ENCODE assay signal across 11 cellular contexts in the genomic region with DNA sequence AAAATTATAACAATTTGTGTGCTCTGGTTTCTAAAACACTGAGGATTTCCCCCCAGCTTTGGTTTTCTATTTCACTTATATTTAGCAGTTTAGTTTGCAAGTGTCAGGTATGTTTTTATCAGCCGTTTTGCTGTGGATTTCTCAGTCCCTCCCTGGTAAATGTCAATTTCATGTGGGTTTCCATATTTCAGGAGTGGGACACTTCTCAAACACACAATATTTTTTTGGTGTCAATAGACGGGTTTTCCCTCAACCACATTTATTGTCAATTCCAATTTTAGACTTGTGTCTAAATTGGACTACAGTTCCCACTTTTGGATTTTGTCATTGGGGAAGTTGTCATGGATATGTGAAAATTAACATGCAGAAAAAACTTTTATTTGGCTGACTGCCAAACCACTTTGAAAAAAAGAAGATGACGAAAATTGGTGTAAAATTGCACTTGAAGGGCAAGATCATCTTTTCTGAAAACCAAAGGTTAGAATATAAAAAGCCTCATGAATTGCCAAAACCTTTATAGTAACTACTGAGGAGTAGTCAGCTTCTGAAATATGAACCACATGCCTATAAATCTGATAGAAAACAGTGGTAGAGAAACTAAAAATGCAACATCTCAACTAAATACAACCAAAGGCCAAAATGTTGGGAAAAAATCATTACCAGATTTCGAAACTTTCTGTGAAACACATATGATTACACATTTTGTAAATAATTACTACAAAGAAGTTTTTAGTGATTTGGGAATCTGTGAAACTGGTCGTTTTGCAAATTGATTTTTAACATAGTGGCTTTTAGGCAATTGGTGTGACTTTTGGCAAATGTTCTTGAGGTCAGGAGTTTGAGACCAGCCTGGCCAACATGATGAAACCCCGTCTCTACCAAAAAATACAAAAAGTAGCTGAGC.
DNase-seq lines count a peak whose midpoint lies in the region; ATAC-seq, FAIRE-seq and TF ChIP-seq lines count a peak whose summit lies in the region.
"Had no signal": no experiment of that assay in that cellular context is flagged by ENCODE, and none has a peak within 500 bp of the region (broad histone marks: within the 10 kb centered on the region; RNA-seq: fewer than 3 reads in every experiment).

No MANE protein-coding gene starts in this region.

- H3K27me3 Mint-ChIP-seq in stimulated activated memory B cell treated with anti-CD40 and anti-IgM and Interleukin-4, amounts not matched to agents 10 μg/mL and 1 μg/mL and 100 μg/mL, for 72 hours: peaks cover 21% of the 10 kb centered on the region
- peaks cover 7% of the 10 kb centered on the region; the same call in 1 of the 2 replicates for H3K27me3 Mint-ChIP-seq in WTC11 (ENCODE audit: low read depth)

- H3K36me3 Mint-ChIP-seq in stimulated activated memory B cell treated with anti-CD40 and anti-IgM and Interleukin-4, amounts not matched to agents 10 μg/mL and 1 μg/mL and 100 μg/mL, for 72 hours: peaks cover 18% of the 10 kb centered on the region
- peaks cover 13% of the 10 kb centered on the region for H3K36me3 Mint-ChIP-seq in WTC11

- peak; percentile 12 for FAIRE-seq in endometrium (lab: Jason Lieb, UNC)
- FAIRE-seq: A549 had no signal

- no peak overlapping the region for H3K4me3 Mint-ChIP-seq in stimulated activated memory B cell treated with anti-CD40 and anti-IgM and Interleukin-4, amounts not matched to agents 10 μg/mL and 1 μg/mL and 100 μg/mL, for 72 hours
- no peak overlapping the region for H3K4me3 Mint-ChIP-seq in WTC11

- CTCF ChIA-PET in WTC11 (lab: Charles Lee): interaction anchor here (0.7 kb wide), 1 partner anchor 419 kb away, joined by 3 read pairs; no protein-coding TSS in a partner anchor

- H3K27ac Mint-ChIP-seq in stimulated activated memory B cell treated with anti-CD40 and anti-IgM and Interleukin-4, amounts not matched to agents 10 μg/mL and 1 μg/mL and 100 μg/mL, for 72 hours: no peak overlapping the region
- no peak overlapping the region for H3K27ac Mint-ChIP-seq in WTC11

- H3K4me1 Mint-ChIP-seq in stimulated activated memory B cell treated with anti-CD40 and anti-IgM and Interleukin-4, amounts not matched to agents 10 μg/mL and 1 μg/mL and 100 μg/mL, for 72 hours: peaks cover 18% of the 10 kb centered on the region
- peaks cover 18% of the 10 kb centered on the region for H3K4me1 Mint-ChIP-seq in WTC11

- H3K9me3 Mint-ChIP-seq in stimulated activated memory B cell treated with anti-CD40 and anti-IgM and Interleukin-4, amounts not matched to agents 10 μg/mL and 1 μg/mL and 100 μg/mL, for 72 hours: peaks cover 16% of the 10 kb centered on the region
- peaks cover 39% of the 10 kb centered on the region for H3K9me3 Mint-ChIP-seq in WTC11

- no peak for TF ChIP-seq CTCF in WTC11 (IDR thresholded peaks at IDR 0.05)

- POLR2A ChIA-PET in WTC11 (lab: Charles Lee): no interaction called here

- DNase-seq in NCI-H2227 (lab: John Stamatoyannopoulos, UW; ENCODE audit: unreplicated experiment): peak; percentile 12
- DNase-seq in NCI-H2227 treated with DMSO at 0.1 percent for 48 hours (lab: John Stamatoyannopoulos, UW): no peak
- peak; percentile 12 for DNase-seq in NCI-H460 (ENCODE audit: extremely low read depth, low read depth)
- no peak for DNase-seq in middle frontal gyrus (ENCODE audit: extremely low spot score, low spot score)
- DNase-seq in NCI-H187 treated with DMSO at 0.1 percent for 48 hours (lab: John Stamatoyannopoulos, UW): no peak
- no peak for DNase-seq in WTC11 (ENCODE audit: low spot score)
- DNase-seq: caudate nucleus, mammary epithelial cell had no signal

- peak; percentile 45 for ATAC-seq in stimulated activated memory B cell treated with anti-CD40 and anti-IgM and Interleukin-4, amounts not matched to agents 10 μg/mL and 1 μg/mL and 100 μg/mL, for 72 hours
- no peak for ATAC-seq in WTC11

TF ChIP-seq in WTC11, 78 proteins besides CTCF, POLR2A, EP300 and RAD21:
- no peak for TF ChIP-seq GTF2I (CRISPR knock-in tag; conservative IDR thresholded peaks at IDR 0.05)
- no peak for TF ChIP-seq TEAD1 (CRISPR knock-in tag; IDR thresholded peaks at IDR 0.05)
- TF ChIP-seq, protein P1, sequence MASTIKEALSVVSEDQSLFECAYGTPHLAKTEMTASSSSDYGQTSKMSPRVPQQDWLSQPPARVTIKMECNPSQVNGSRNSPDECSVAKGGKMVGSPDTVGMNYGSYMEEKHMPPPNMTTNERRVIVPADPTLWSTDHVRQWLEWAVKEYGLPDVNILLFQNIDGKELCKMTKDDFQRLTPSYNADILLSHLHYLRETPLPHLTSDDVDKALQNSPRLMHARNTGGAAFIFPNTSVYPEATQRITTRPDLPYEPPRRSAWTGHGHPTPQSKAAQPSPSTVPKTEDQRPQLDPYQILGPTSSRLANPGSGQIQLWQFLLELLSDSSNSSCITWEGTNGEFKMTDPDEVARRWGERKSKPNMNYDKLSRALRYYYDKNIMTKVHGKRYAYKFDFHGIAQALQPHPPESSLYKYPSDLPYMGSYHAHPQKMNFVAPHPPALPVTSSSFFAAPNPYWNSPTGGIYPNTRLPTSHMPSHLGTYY (CRISPR knock-in tag; IDR thresholded peaks at IDR 0.05): no peak
- TF ChIP-seq IRF2 (CRISPR knock-in tag; IDR thresholded peaks at IDR 0.05; ENCODE audit: borderline replicate concordance, low read depth): no peak

Comparison
In these comparisons a context has a peak if more than half of its experiments do, and no peak if none do; other contexts are left out.
1. DNase-seq: peak in NCI-H2227 (single experiment) and NCI-H460 (single experiment); none in NCI-H2227 treated with DMSO at 0.1 percent for 48 hours (single experiment), middle frontal gyrus (single experiment), NCI-H187 treated with DMSO at 0.1 percent for 48 hours (single experiment) and WTC11 (single experiment).